In genomic region chr6:104633125-104633524, GRCh38 we compare ENCODE assay signal across 33 cellular contexts.
A peak's percentile ranks its signal among the peaks of the same experiment; 100 is the strongest.
DNase-seq lines count a peak whose midpoint lies in the region; ATAC-seq, FAIRE-seq and TF ChIP-seq lines count a peak whose summit lies in the region.
"Had no signal": no experiment of that assay in that cellular context is flagged by ENCODE, and none has a peak within 500 bp of the region (broad histone marks: within the 10 kb centered on the region; RNA-seq: fewer than 3 reads in every experiment).

No MANE protein-coding gene starts in this region.

- H3K9me3 Mint-ChIP-seq in MCF 10A (ENCODE audit: unreplicated experiment) = no peaks in the 10 kb centered on the region
- H3K9me3 Mint-ChIP-seq in activated CD8-positive, alpha-beta T cell treated with anti-CD3 and anti-CD28 coated beads for 36 hours = no peaks in the 10 kb centered on the region
- H3K9me3 Mint-ChIP-seq: activated T-cell treated with anti-CD3 and anti-CD28 coated beads, Interleukin-2, amount 50 U/mL, for 4 hours; neural crest cell had no signal

- no peaks in the 10 kb centered on the region for H3K27me3 ChIP-seq in breast epithelium
- no peaks in the 10 kb centered on the region for H3K27me3 ChIP-seq in bronchial epithelial cell (ENCODE audit: control insufficient read depth, insufficient read depth, low read length)
- no peaks in the 10 kb centered on the region for H3K27me3 ChIP-seq in HepG2 (ENCODE audit: control insufficient read depth in 1 of 2, insufficient read depth in 2 of 2, low read length in 2 of 2)
- H3K27me3 ChIP-seq in spleen (replicated peaks in 1 of 7) = no peaks in the 10 kb centered on the region
- H3K27me3 ChIP-seq: cardiac muscle cell, dorsolateral prefrontal cortex, Peyer's patch, sigmoid colon, stomach had no signal

- no peaks in the 10 kb centered on the region for H3K9me3 ChIP-seq in breast epithelium
- H3K9me3 ChIP-seq in HepG2 (ENCODE audit: low read length) = no peaks in the 10 kb centered on the region
- no peaks in the 10 kb centered on the region for H3K9me3 ChIP-seq in spleen
- H3K9me3 ChIP-seq: Peyer's patch, sigmoid colon, SJCRH30, stomach had no signal

- no peak overlapping the region for H3K27ac ChIP-seq in breast epithelium
- H3K27ac ChIP-seq in HepG2 (ENCODE audit: extremely low read length, insufficient read depth, low read length) = no peak overlapping the region
- H3K27ac ChIP-seq in spleen = no peak overlapping the region
- H3K27ac ChIP-seq: 22Rv1, cardiac muscle cell, dorsolateral prefrontal cortex, KMS-11, Peyer's patch, SJCRH30, stomach had no signal

- BruUV-seq in MCF 10A (replicated peaks; lab: Mats Ljungman, UMichigan) = no TSS peak
- BruUV-seq in HepG2 (replicated peaks; lab: Mats Ljungman, UMichigan) = no TSS peak

- DNase-seq in MCF 10A (ENCODE audit: unreplicated experiment) = no peak
- no peak for DNase-seq in breast epithelium (ENCODE audit: low spot score in 2 of 2)
- DNase-seq in bronchial epithelial cell (ENCODE audit: low read depth) = peak; percentile 59
- peak; percentile 24 for DNase-seq in kidney tubule cell (ENCODE audit: low spot score)
- DNase-seq in activated CD8-positive, alpha-beta T cell treated with anti-CD3 and anti-CD28 coated beads for 36 hours = no peak
- DNase-seq in HepG2 (ENCODE audit: low spot score) = no peak
- DNase-seq in spleen = no peak
- DNase-seq: activated T-cell treated with anti-CD3 and anti-CD28 coated beads, Interleukin-2, amount 50 U/mL, for 4 hours; CD8-positive, alpha-beta memory T cell; DMS153; dorsolateral prefrontal cortex; foreskin melanocyte; GDM1; GOT3; hypothalamus; NCI-H146; NCI-H2171; NCI-H524 treated with DMSO at 0.1 percent for 48 hours; NK-92 treated with Interleukin-12 subunit alpha and Interleukin-12 subunit beta, amount 100 ng/mL, for 24 hours; Peyer's patch; posterior cingulate gyrus; sigmoid colon; SJCRH30; stomach; T-helper 1 cell; trophoblast cell had no signal

- H3K36me3 ChIP-seq in breast epithelium = no peaks in the 10 kb centered on the region
- H3K36me3 ChIP-seq in bronchial epithelial cell (ENCODE audit: control insufficient read depth, insufficient read depth, low read length) = no peaks in the 10 kb centered on the region
- no peaks in the 10 kb centered on the region for H3K36me3 ChIP-seq in HepG2 (replicated peaks in 1 of 2; ENCODE audit: control insufficient read depth in 1 of 2, insufficient read depth in 2 of 2, low read length in 2 of 2)
- no peaks in the 10 kb centered on the region for H3K36me3 ChIP-seq in spleen
- H3K36me3 ChIP-seq: cardiac muscle cell, Peyer's patch, sigmoid colon, SJCRH30, stomach had no signal

- peaks cover 35% of the 10 kb centered on the region for H3K4me1 Mint-ChIP-seq in MCF 10A (ENCODE audit: insufficient read depth, unreplicated experiment)
- H3K4me1 Mint-ChIP-seq in activated CD8-positive, alpha-beta T cell treated with anti-CD3 and anti-CD28 coated beads for 36 hours (ENCODE audit: low read depth) = no peaks in the 10 kb centered on the region
- H3K4me1 Mint-ChIP-seq: B cell; CD8-positive, alpha-beta memory T cell; neural crest cell had no signal

- FAIRE-seq in bronchial epithelial cell (lab: Jason Lieb, UNC) = no peak
- FAIRE-seq in HepG2 (lab: Jason Lieb, UNC) = no peak
- FAIRE-seq: GM18507 had no signal

- no peak for TF ChIP-seq EP300 in HepG2 (IDR thresholded peaks at IDR 0.05; ENCODE audit: low read depth in 2 of 2, low read length in 2 of 2)
- TF ChIP-seq EP300 in HepG2 (CRISPR knock-in tag; IDR thresholded peaks at IDR 0.05; ENCODE audit: borderline replicate concordance) = no peak

- no peaks in the 10 kb centered on the region for H3K27me3 Mint-ChIP-seq in MCF 10A (ENCODE audit: insufficient read depth, unreplicated experiment)
- H3K27me3 Mint-ChIP-seq in activated CD8-positive, alpha-beta T cell treated with anti-CD3 and anti-CD28 coated beads for 36 hours = no peaks in the 10 kb centered on the region
- H3K27me3 Mint-ChIP-seq: B cell had no signal

- no peak overlapping the region for H3K4me2 ChIP-seq in HepG2 (ENCODE audit: low read depth, low read length)
- H3K4me2 ChIP-seq: KMS-11 had no signal

- H3K4me3 ChIP-seq in breast epithelium (no peak overlapping the region), bronchial epithelial cell (ENCODE audit: low read depth, low read length) (no peak overlapping the region), HepG2 (replicated peaks in 1 of 3; ENCODE audit: insufficient read depth in 1 of 3, low read depth in 2 of 3, low read length in 3 of 3) (no peak overlapping the region), spleen (no peak overlapping the region)
- H3K4me3 ChIP-seq: cardiac muscle cell, dorsolateral prefrontal cortex, Peyer's patch, sigmoid colon, SJCRH30, stomach had no signal

- no peak overlapping the region for H2AFZ ChIP-seq in HepG2 (ENCODE audit: low read length)

- no peaks in the 10 kb centered on the region for H3K79me2 ChIP-seq in HepG2 (ENCODE audit: insufficient read depth, low read length)

- in situ Hi-C loops in HepG2 (cut with HindIII; ENCODE audit: extremely low pct_ligation_motif_present, low pct_unique_long_range_greater_than_20kb) = no loop called here

- ATAC-seq in activated CD8-positive, alpha-beta T cell treated with anti-CD3 and anti-CD28 coated beads for 36 hours = no peak
- ATAC-seq in HepG2 (no peak), HG02840 (IDR thresholded peaks at IDR 0.05; ENCODE audit: low FRiP score, unreplicated experiment) (no peak)
- ATAC-seq: activated T-cell treated with anti-CD3 and anti-CD28 coated beads, Interleukin-2, amount 50 U/mL, for 4 hours had no signal

- CTCF ChIA-PET in MCF 10A (lab: Yijun Ruan, JAX) (interaction anchor here (0.6 kb wide), 1 partner anchor 41 kb away, joined by 3 read pairs; no protein-coding TSS in a partner anchor), HepG2 (lab: Yijun Ruan, JAX; ENCODE audit: low intra/inter-chr PET ratio, low total read pairs) (no interaction called here)
- CTCF ChIA-PET in activated CD8-positive, alpha-beta T cell treated with anti-CD3 and anti-CD28 coated beads for 36 hours (lab: Charles Lee) = no interaction called here

- TF ChIP-seq CTCF in MCF 10A (IDR thresholded peaks at IDR 0.05; ENCODE audit: unreplicated experiment) (no peak), breast epithelium (IDR thresholded peaks at IDR 0.05) (no peak), bronchial epithelial cell (IDR thresholded peaks at IDR 0.05; ENCODE audit: insufficient read depth, low read length, severe bottlenecking) (no peak), HepG2 (CRISPR knock-in tag; IDR thresholded peaks at IDR 0.05) (no peak), spleen (IDR thresholded peaks at IDR 0.05 in 8 of 11, conservative IDR thresholded peaks at IDR 0.05 in 3 of 11) (no peak)
- no peak for TF ChIP-seq CTCF in activated CD8-positive, alpha-beta T cell treated with anti-CD3 and anti-CD28 coated beads for 36 hours (IDR thresholded peaks at IDR 0.05)

- no peaks in the 10 kb centered on the region for H3K36me3 Mint-ChIP-seq in MCF 10A (ENCODE audit: insufficient read depth, unreplicated experiment)
- no peaks in the 10 kb centered on the region for H3K36me3 Mint-ChIP-seq in activated CD8-positive, alpha-beta T cell treated with anti-CD3 and anti-CD28 coated beads for 36 hours (ENCODE audit: low read depth)
- H3K36me3 Mint-ChIP-seq: CD8-positive, alpha-beta memory T cell had no signal

- H3K4me3 Mint-ChIP-seq in MCF 10A (ENCODE audit: unreplicated experiment) = no peak overlapping the region
- H3K4me3 Mint-ChIP-seq in activated CD8-positive, alpha-beta T cell treated with anti-CD3 and anti-CD28 coated beads for 36 hours = no peak overlapping the region
- H3K4me3 Mint-ChIP-seq: activated T-cell treated with anti-CD3 and anti-CD28 coated beads, Interleukin-2, amount 50 U/mL, for 4 hours; B cell; CD8-positive, alpha-beta memory T cell; neural crest cell had no signal

- no peak for TF ChIP-seq RAD21 in HepG2 (CRISPR knock-in tag; IDR thresholded peaks at IDR 0.05)

- H3K9ac ChIP-seq in HepG2 (ENCODE audit: insufficient read depth, low read depth, low read length) = no peak overlapping the region
- H3K9ac ChIP-seq: KMS-11 had no signal

- H3K27ac Mint-ChIP-seq in MCF 10A (ENCODE audit: low read depth, unreplicated experiment) = peak overlapping the region; percentile 76
- H3K27ac Mint-ChIP-seq in activated CD8-positive, alpha-beta T cell treated with anti-CD3 and anti-CD28 coated beads for 36 hours = no peak overlapping the region
- H3K27ac Mint-ChIP-seq: B cell; CD8-positive, alpha-beta memory T cell had no signal

- no peaks in the 10 kb centered on the region for H3K4me1 ChIP-seq in breast epithelium
- no peaks in the 10 kb centered on the region for H3K4me1 ChIP-seq in HepG2 (ENCODE audit: insufficient read depth, low read length)
- H3K4me1 ChIP-seq in spleen = no peaks in the 10 kb centered on the region
- H3K4me1 ChIP-seq: Peyer's patch, sigmoid colon, SJCRH30, stomach had no signal

- 23% methylated on average over 4 of the region's 4 CpGs for WGBS in HepG2 (ENCODE audit: low lambda C conversion rate)
- WGBS in spleen, 5 donors = 88 to 93% (median 90%) methylated on average over 4 of the region's 4 CpGs

- H4K20me1 ChIP-seq in HepG2 (ENCODE audit: insufficient read depth, low read length) = no peaks in the 10 kb centered on the region

- no peak for TF ChIP-seq POLR2A in breast epithelium (IDR thresholded peaks at IDR 0.05)
- no peak for TF ChIP-seq POLR2A in HepG2 (IDR thresholded peaks at IDR 0.05; ENCODE audit: insufficient read depth in 1 of 2, low read depth in 2 of 2, low read length in 2 of 2)
- TF ChIP-seq POLR2A in spleen (IDR thresholded peaks at IDR 0.05) = no peak

- POLR2A ChIA-PET in MCF 10A (lab: Yijun Ruan, JAX) = no interaction called here
- POLR2A ChIA-PET in activated CD8-positive, alpha-beta T cell treated with anti-CD3 and anti-CD28 coated beads for 36 hours (lab: Charles Lee) = no interaction called here
- POLR2A ChIA-PET in HepG2 (lab: Yijun Ruan, JAX) = no interaction called here

- intact Hi-C loops in MCF 10A (cut with micrococcal nuclease) = no loop called here
- intact Hi-C loops in breast epithelium (cut with DNase I; ENCODE audit: low total_unique reads) = no loop called here
- intact Hi-C loops in activated CD8-positive, alpha-beta T cell treated with anti-CD3 and anti-CD28 coated beads for 36 hours (cut with micrococcal nuclease) = no loop called here
- intact Hi-C loops in HepG2 (cut with micrococcal nuclease; ENCODE audit: unreplicated experiment) = no loop called here
- intact Hi-C loops in spleen (cut with DNase I; ENCODE audit: low total_unique reads) = no loop called here

TF ChIP-seq in HepG2, 621 proteins besides CTCF, POLR2A, EP300 and RAD21:
- TF ChIP-seq KLF6 (CRISPR knock-in tag; IDR thresholded peaks at IDR 0.05) (no peak), CBX2 (IDR thresholded peaks at IDR 0.05; ENCODE audit: low read depth, low read length) (no peak), CBX2 (CRISPR knock-in tag; IDR thresholded peaks at IDR 0.05; ENCODE audit: low read depth) (no peak), DBP (CRISPR knock-in tag; IDR thresholded peaks at IDR 0.05; ENCODE audit: not compliant biosample characterization) (no peak)
TF ChIP-seq in HepG2: peak in this region for 0.

Comparison
In these comparisons a context has a peak if more than half of its experiments do, and no peak if none do; other contexts are left out.
1. DNase-seq: peak in bronchial epithelial cell (single experiment) and kidney tubule cell (single experiment); none in MCF 10A (single experiment), breast epithelium (0 of 2), activated CD8-positive, alpha-beta T cell treated with anti-CD3 and anti-CD28 coated beads for 36 hours (single experiment), HepG2 (single experiment) and spleen (single experiment).